In the genomic region with DNA sequence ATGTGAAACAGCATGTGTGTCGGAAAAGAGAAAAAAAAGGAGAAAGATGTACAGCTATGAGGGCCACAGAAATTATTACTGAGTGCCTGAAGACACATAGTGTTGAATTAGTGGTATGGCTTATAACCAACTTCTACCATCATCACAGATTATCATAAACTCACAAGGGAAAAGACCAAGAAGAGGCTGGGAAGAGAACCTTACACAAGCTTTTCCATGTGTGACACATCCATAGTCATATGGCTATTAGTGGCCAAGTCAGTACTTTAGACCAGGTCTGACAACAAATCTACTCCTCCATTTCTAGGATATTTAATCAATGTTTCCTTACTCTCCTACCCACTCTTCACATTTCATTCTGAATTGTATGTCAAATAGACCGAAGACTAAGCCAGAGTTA, we compare ENCODE assay signal across 22 cellular contexts. TPM values are rescaled to one million over a fixed set of nuclear protein-coding genes. Genes with fewer than 3 reads are reported as not detected.
"Had no signal": no experiment of that assay in that cellular context is flagged by ENCODE, and none has a peak within 500 bp of the region (broad histone marks: within the 10 kb centered on the region; RNA-seq: fewer than 3 reads in every experiment).

No MANE protein-coding gene starts in this region.

- H3K36me3 ChIP-seq: adrenal gland, ascending aorta, colonic mucosa, gastrocnemius medialis, left ventricle myocardium inferior, sigmoid colon, upper lobe of left lung had no signal

- H3K27ac ChIP-seq: adrenal gland, ascending aorta, colonic mucosa, gastrocnemius medialis, left ventricle myocardium inferior, sigmoid colon, upper lobe of left lung had no signal

- H3K27me3 ChIP-seq: adrenal gland, ascending aorta, colonic mucosa, gastrocnemius medialis, sigmoid colon, upper lobe of left lung had no signal

- H3K4me3 ChIP-seq: adrenal gland, ascending aorta, colonic mucosa, gastrocnemius medialis, left ventricle myocardium inferior, sigmoid colon, upper lobe of left lung had no signal

- H3K4me1 ChIP-seq: ascending aorta, colonic mucosa had no signal

- DNase-seq: activated CD4-positive, alpha-beta T cell treated with anti-CD3 and anti-CD28 coated beads for 4 hours; activated CD4-positive, alpha-beta T cell treated with anti-CD3 and anti-CD28 coated beads, Interleukin-2, amount 50 U/mL, for 48 hours; activated CD4-positive, CD25-positive, alpha-beta regulatory T cell; activated CD8-positive, alpha-beta memory T cell treated with anti-CD3 and anti-CD28 coated beads, Interleukin-2, amount 50 U/mL, for 48 hours; activated naive CD4-positive, alpha-beta T cell; activated T-cell treated with anti-CD3 and anti-CD28 coated beads, Interleukin-2, amount 50 U/mL, for 4 hours; adrenal gland; colonic mucosa; gastrocnemius medialis; hippocampal formation; left ventricle myocardium inferior; midbrain; natural killer cell; retina; sigmoid colon; stimulated activated CD4-positive, alpha-beta T cell treated with anti-CD3 and anti-CD28 coated beads, Interleukin-2, amount 100 ng/mL, for 48 hours; stimulated activated naive CD4-positive, alpha-beta T cell; T1000; upper lobe of left lung had no signal

- ATAC-seq: activated T-cell treated with anti-CD3 and anti-CD28 coated beads, Interleukin-2, amount 50 U/mL, for 4 hours; gastrocnemius medialis; natural killer cell had no signal

- H3K9me3 ChIP-seq: adrenal gland, ascending aorta, colonic mucosa, gastrocnemius medialis, left ventricle myocardium inferior, sigmoid colon, upper lobe of left lung had no signal

RNA-seq across cellular contexts. Expression of a gene that starts 3.5 kb away (rescaled TPM):
- total RNA-seq: activated CD8-positive, alpha-beta memory T cell treated with anti-CD3 and anti-CD28 coated beads for 36 hours; activated T-helper 2 cell treated with anti-CD3 and anti-CD28 coated beads, Interferon-gamma antibody, Interleukin-2, Interleukin-4, amounts not matched to agents 10 μg/mL and 5 μg/mL and 100 μg/mL, durations not matched to agents 14 hours and 24 hours and 36 hours; natural killer cell had no signal
